In the genomic region with DNA sequence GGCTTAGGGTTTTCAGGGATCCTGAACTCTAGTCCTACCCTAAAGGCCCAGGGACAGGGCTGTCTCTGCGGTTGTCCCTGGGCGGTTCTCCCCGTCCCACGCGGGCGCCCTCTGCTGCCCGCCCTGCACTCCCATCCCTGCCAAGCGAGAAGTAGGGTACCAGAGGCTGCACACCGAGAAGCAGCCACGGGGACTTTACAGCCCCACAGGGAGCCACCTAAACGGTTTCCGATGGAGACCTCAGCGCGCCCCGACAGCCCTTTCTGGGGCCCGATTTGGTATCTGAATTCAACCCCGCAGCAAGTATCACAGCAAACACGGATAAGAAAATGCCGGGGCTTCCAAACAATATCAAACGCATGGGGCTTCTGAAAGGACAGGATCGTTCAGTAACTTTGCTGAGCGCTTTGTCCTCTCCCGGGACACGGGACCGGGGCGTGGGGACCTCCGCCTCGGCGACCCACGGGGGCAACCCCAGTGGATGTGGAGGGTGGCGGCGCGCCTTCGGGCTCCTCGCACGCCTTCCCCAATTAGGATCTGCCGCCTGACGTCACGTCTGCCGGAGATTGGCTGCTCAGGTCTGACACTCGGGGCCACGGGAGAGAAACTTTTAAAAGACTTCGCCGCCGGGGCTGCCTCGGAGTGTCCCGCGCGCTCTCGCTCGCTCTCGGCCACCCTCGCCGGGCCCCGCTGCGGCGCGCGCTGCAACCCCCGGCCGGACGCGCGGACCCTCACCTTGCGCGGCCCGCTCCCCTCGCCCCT, we compare ENCODE assay signal across 8 cellular contexts. TPM values are rescaled to one million over a fixed set of nuclear protein-coding genes. Genes with fewer than 3 reads are reported as not detected.
A peak's percentile ranks its signal among the peaks of the same experiment; 100 is the strongest.
DNase-seq lines count a peak whose midpoint lies in the region; ATAC-seq and TF ChIP-seq lines count a peak whose summit lies in the region.

Gene LTBP1 (plus strand): TSS at position 640 of the 762 bp plus-strand sequence. CDS start 372 bp downstream, outside the sequence.

- H3K36me3 ChIP-seq in liver (ENCODE audit: control insufficient read depth in 4 of 4, insufficient read depth in 3 of 4, low read depth in 1 of 4, low read length in 3 of 4) = no peaks in the 10 kb centered on the region

- peak within 1 kb of the TSS; percentile 74 to 85 (median 79) for H3K4me3 ChIP-seq in liver (ENCODE audit: low read depth in 1 of 3, low read length in 3 of 3)

- ATAC-seq in HG02763 (IDR thresholded peaks at IDR 0.05; ENCODE audit: unreplicated experiment) = peak; percentile 69

- peak; percentile 78 to 85 for TF ChIP-seq RAD21 in liver (IDR thresholded peaks at IDR 0.05)

- no peaks in the 10 kb centered on the region for H3K9me3 ChIP-seq in liver (ENCODE audit: control insufficient read depth in 4 of 4, low read length in 3 of 4)

- peaks cover 0 to 14% (median 9%) of the 10 kb centered on the region in 4 donors for H3K4me1 ChIP-seq in liver (ENCODE audit: control insufficient read depth in 4 of 4, insufficient read depth in 4 of 4, low read length in 3 of 4)

- no peaks in the 10 kb centered on the region for H3K27me3 ChIP-seq in liver (ENCODE audit: control insufficient read depth in 4 of 4, insufficient read depth in 4 of 4, low read length in 3 of 4)

- DNase-seq in NCI-H748 (lab: John Stamatoyannopoulos, UW; ENCODE audit: unreplicated experiment) = peak; percentile 48
- no peak for DNase-seq in NCI-H748 treated with DMSO at 0.1 percent for 48 hours (lab: John Stamatoyannopoulos, UW)
- peak; percentile 9 for DNase-seq in NCI-H146 treated with DMSO at 0.1 percent for 48 hours (lab: John Stamatoyannopoulos, UW; ENCODE audit: unreplicated experiment)
- peak; percentile 38 to 40 for DNase-seq in activated CD4-positive, alpha-beta T cell treated with anti-CD3 and anti-CD28 coated beads for 4 hours
- peak in 1 of 2 donors; percentile 83 for DNase-seq in dermis microvascular lymphatic vessel endothelial cell (ENCODE audit: low read depth in 2 of 2)
- DNase-seq in stimulated activated CD4-positive, alpha-beta T cell treated with anti-CD3 and anti-CD28 coated beads, Interleukin-2, amount 100 ng/mL, for 48 hours = peak; percentile 37 to 49

- no peak within 1 kb of the TSS for H3K9ac ChIP-seq in liver (ENCODE audit: low read depth in 1 of 2, low read length in 2 of 2)

- TF ChIP-seq CTCF in liver (IDR thresholded peaks at IDR 0.05; ENCODE audit: low read depth, low read length, missing input control) = peak; percentile 64

- peak within 1 kb of the TSS; percentile 45 to 71 for H3K27ac ChIP-seq in liver (ENCODE audit: low read depth in 1 of 2, low read length in 2 of 2)

- under 1% methylated on average over 68 of the region's 68 CpGs for WGBS in liver

TF ChIP-seq in liver, 16 proteins besides CTCF, POLR2A, EP300 and RAD21:
- TF ChIP-seq YY1 (IDR thresholded peaks at IDR 0.05) (peak; percentile 61), RXRA (IDR thresholded peaks at IDR 0.05) (peak in 1 of 2 donors; percentile 45), HNF4A (conservative IDR thresholded peaks at IDR 0.05) (peak in 1 of 2 donors; percentile 4), REST (IDR thresholded peaks at IDR 0.05) (no peak), NR2F2 (IDR thresholded peaks at IDR 0.05) (no peak), JUND (IDR thresholded peaks at IDR 0.05) (no peak), FOXA1 (IDR thresholded peaks at IDR 0.05) (no peak), GABPA (IDR thresholded peaks at IDR 0.05 in 1 of 2, conservative IDR thresholded peaks at IDR 0.05 in 1 of 2) (no peak), FOXA2 (IDR thresholded peaks at IDR 0.05) (no peak)
- TF ChIP-seq, protein P1, sequence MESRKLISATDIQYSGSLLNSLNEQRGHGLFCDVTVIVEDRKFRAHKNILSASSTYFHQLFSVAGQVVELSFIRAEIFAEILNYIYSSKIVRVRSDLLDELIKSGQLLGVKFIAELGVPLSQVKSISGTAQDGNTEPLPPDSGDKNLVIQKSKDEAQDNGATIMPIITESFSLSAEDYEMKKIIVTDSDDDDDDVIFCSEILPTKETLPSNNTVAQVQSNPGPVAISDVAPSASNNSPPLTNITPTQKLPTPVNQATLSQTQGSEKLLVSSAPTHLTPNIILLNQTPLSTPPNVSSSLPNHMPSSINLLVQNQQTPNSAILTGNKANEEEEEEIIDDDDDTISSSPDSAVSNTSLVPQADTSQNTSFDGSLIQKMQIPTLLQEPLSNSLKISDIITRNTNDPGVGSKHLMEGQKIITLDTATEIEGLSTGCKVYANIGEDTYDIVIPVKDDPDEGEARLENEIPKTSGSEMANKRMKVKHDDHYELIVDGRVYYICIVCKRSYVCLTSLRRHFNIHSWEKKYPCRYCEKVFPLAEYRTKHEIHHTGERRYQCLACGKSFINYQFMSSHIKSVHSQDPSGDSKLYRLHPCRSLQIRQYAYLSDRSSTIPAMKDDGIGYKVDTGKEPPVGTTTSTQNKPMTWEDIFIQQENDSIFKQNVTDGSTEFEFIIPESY (IDR thresholded peaks at IDR 0.05) = no peak
TF ChIP-seq in liver: peak in this region for 3.

RNA-seq across cellular contexts. Expression of gene LTBP1, which starts in this region (rescaled TPM):
- total RNA-seq in dermis microvascular lymphatic vessel endothelial cell = 22.1 and 82.4 TPM in 2 replicates
- 10 to 100 TPM; 13.8 to 57.6 TPM for total RNA-seq in liver
- polyA plus RNA-seq in liver = 1 to 10 TPM; 5.8 to 6.7 TPM
